25 cellular contexts compared by ENCODE assay signal in genomic region chr6:3634417-3634816, GRCh38.
A peak's percentile ranks its signal among the peaks of the same experiment; 100 is the strongest.
DNase-seq lines count a peak whose midpoint lies in the region; ATAC-seq, FAIRE-seq and TF ChIP-seq lines count a peak whose summit lies in the region.
"Had no signal": no experiment of that assay in that cellular context is flagged by ENCODE, and none has a peak within 500 bp of the region (broad histone marks: within the 10 kb centered on the region; RNA-seq: fewer than 3 reads in every experiment).

No MANE protein-coding gene starts in this region.

- intact Hi-C loops in K562 (cut with micrococcal nuclease), result no loop called here
- intact Hi-C loops in HepG2 (cut with micrococcal nuclease; ENCODE audit: unreplicated experiment), result no loop called here
- intact Hi-C loops in right lobe of liver (cut with DNase I), result no loop called here

- H4K20me1 ChIP-seq in K562 (replicated peaks; ENCODE audit: control insufficient read depth, insufficient read depth, low read length) (no peaks in the 10 kb centered on the region), HepG2 (ENCODE audit: insufficient read depth, low read length) (no peaks in the 10 kb centered on the region)
- H4K20me1 ChIP-seq: BLaER1 treated with 17β-estradiol and CSF1 and Interleukin-3, amounts not matched to agents 10 nM and 100 nM had no signal

- CTCF ChIA-PET in K562 (lab: Yijun Ruan, JAX; ENCODE audit: low intra/inter-chr PET ratio) (no interaction called here), HepG2 (lab: Yijun Ruan, JAX; ENCODE audit: low intra/inter-chr PET ratio, low total read pairs) (no interaction called here)

- H3K36me3 ChIP-seq in K562 (ENCODE audit: control insufficient read depth, insufficient read depth, low read length), result no peaks in the 10 kb centered on the region
- no peaks in the 10 kb centered on the region for H3K36me3 ChIP-seq in HepG2 (replicated peaks in 1 of 2; ENCODE audit: control insufficient read depth in 1 of 2, insufficient read depth in 2 of 2, low read length in 2 of 2)
- H3K36me3 ChIP-seq in right lobe of liver, result no peaks in the 10 kb centered on the region
- H3K36me3 ChIP-seq: BLaER1 treated with 17β-estradiol and CSF1 and Interleukin-3, amounts not matched to agents 10 nM and 100 nM had no signal

- H3K9ac ChIP-seq in K562 (ENCODE audit: insufficient read depth in 1 of 2, low read depth in 2 of 2, low read length in 2 of 2) (no peak overlapping the region), HepG2 (ENCODE audit: insufficient read depth, low read depth, low read length) (no peak overlapping the region)
- H3K9ac ChIP-seq: BLaER1 treated with 17β-estradiol and CSF1 and Interleukin-3, amounts not matched to agents 10 nM and 100 nM had no signal

- H3K4me3 ChIP-seq in K562 (no peak overlapping the region), HepG2 (replicated peaks in 1 of 3; ENCODE audit: insufficient read depth in 1 of 3, low read depth in 2 of 3, low read length in 3 of 3) (no peak overlapping the region), right lobe of liver (no peak overlapping the region)
- H3K4me3 ChIP-seq: BLaER1 treated with 17β-estradiol and CSF1 and Interleukin-3, amounts not matched to agents 10 nM and 100 nM; GM12878 had no signal

- no peak overlapping the region for H3K27ac ChIP-seq in K562 (ENCODE audit: extremely low read depth, low read depth, low read length)
- no peak overlapping the region for H3K27ac ChIP-seq in HepG2 (ENCODE audit: extremely low read length, insufficient read depth, low read length)
- H3K27ac ChIP-seq in right lobe of liver, result no peak overlapping the region
- H3K27ac ChIP-seq: BLaER1 treated with 17β-estradiol and CSF1 and Interleukin-3, amounts not matched to agents 10 nM and 100 nM; C4-2B had no signal

- H3K9me1 ChIP-seq in K562 (ENCODE audit: control insufficient read depth, insufficient read depth, low read length), result no peaks in the 10 kb centered on the region

- peaks cover 4% of the 10 kb centered on the region in 2 experiments; a peak in 3 of 5 replicates for H3K4me1 ChIP-seq in K562 (replicated peaks in 1 of 2; ENCODE audit: control insufficient read depth in 2 of 2, insufficient read depth in 2 of 2, low read length in 2 of 2)
- H3K4me1 ChIP-seq in HepG2 (ENCODE audit: insufficient read depth, low read length), result 0 out of 2 replicates have a peak, but pooled peaks cover 4% of the 10 kb centered on the region
- H3K4me1 ChIP-seq in right lobe of liver, result peaks cover 0 to 7% (median 0%) of the 10 kb centered on the region in 4 donors
- H3K4me1 ChIP-seq: Caco-2 had no signal

- H3K27me3 ChIP-seq in K562 (ENCODE audit: control insufficient read depth in 2 of 2, insufficient read depth in 2 of 2, low read length in 2 of 2) (peaks cover 12 to 15% of the 10 kb centered on the region in 2 experiments), HepG2 (ENCODE audit: control insufficient read depth in 1 of 2, insufficient read depth in 2 of 2, low read length in 2 of 2) (0 out of 5 replicates have a peak, but pooled peaks cover 0 to 12% of the 10 kb centered on the region in 2 experiments), right lobe of liver (no peaks in the 10 kb centered on the region)
- H3K27me3 ChIP-seq: BLaER1 treated with 17β-estradiol and CSF1 and Interleukin-3, amounts not matched to agents 10 nM and 100 nM had no signal

- H3K4me2 ChIP-seq in K562 (ENCODE audit: insufficient read depth, low read length), result no peak overlapping the region
- H3K4me2 ChIP-seq in HepG2 (ENCODE audit: low read depth, low read length), result no peak overlapping the region
- H3K4me2 ChIP-seq: BLaER1 treated with 17β-estradiol and CSF1 and Interleukin-3, amounts not matched to agents 10 nM and 100 nM had no signal

- H3K9me3 ChIP-seq in K562 (replicated peaks; ENCODE audit: control insufficient read depth, insufficient read depth, low read depth, low read length), result no peaks in the 10 kb centered on the region; the same call in 1 of the 2 replicates
- no peaks in the 10 kb centered on the region for H3K9me3 ChIP-seq in HepG2 (ENCODE audit: low read length)
- no peaks in the 10 kb centered on the region for H3K9me3 ChIP-seq in right lobe of liver
- H3K9me3 ChIP-seq: Caco-2 had no signal

- no peak overlapping the region for H2AFZ ChIP-seq in K562 (ENCODE audit: low read depth, low read length)
- no peak overlapping the region for H2AFZ ChIP-seq in HepG2 (ENCODE audit: low read length)

- H3K79me2 ChIP-seq in K562 (ENCODE audit: control insufficient read depth, insufficient read depth, low read length) (no peaks in the 10 kb centered on the region), HepG2 (ENCODE audit: insufficient read depth, low read length) (no peaks in the 10 kb centered on the region)

- in situ Hi-C loops in K562 (cut with MboI) (no loop called here), HepG2 (cut with HindIII; ENCODE audit: extremely low pct_ligation_motif_present, low pct_unique_long_range_greater_than_20kb) (no loop called here)

- no peak for TF ChIP-seq CTCF in K562 (IDR thresholded peaks at IDR 0.05 in 2 of 3, conservative IDR thresholded peaks at IDR 0.05 in 1 of 3; ENCODE audit: insufficient read depth in 2 of 3, low read depth in 1 of 3, low read length in 3 of 3)
- TF ChIP-seq CTCF in HepG2 (CRISPR knock-in tag; IDR thresholded peaks at IDR 0.05), result no peak
- no peak for TF ChIP-seq CTCF in right lobe of liver (IDR thresholded peaks at IDR 0.05)

- POLR2A ChIA-PET in K562 (lab: Yijun Ruan, JAX), result no interaction called here
- POLR2A ChIA-PET in HepG2 (lab: Yijun Ruan, JAX), result no interaction called here

- no peak for TF ChIP-seq RAD21 in K562 (CRISPR knock-in tag; conservative IDR thresholded peaks at IDR 0.05 in 1 of 2, IDR thresholded peaks at IDR 0.05 in 1 of 2)
- TF ChIP-seq RAD21 in HepG2 (CRISPR knock-in tag; IDR thresholded peaks at IDR 0.05), result no peak

- no peak for ATAC-seq in K562
- ATAC-seq in HepG2, result no peak
- ATAC-seq in right lobe of liver, result peak; percentile 39 to 81 (median 53)
- ATAC-seq in HG02840 (IDR thresholded peaks at IDR 0.05; ENCODE audit: low FRiP score, unreplicated experiment), result no peak
- no peak for ATAC-seq in HG02970 (IDR thresholded peaks at IDR 0.05; ENCODE audit: low FRiP score, unreplicated experiment)
- ATAC-seq: CD8-positive, alpha-beta T cell; GM12878 had no signal

- no peak for FAIRE-seq in K562 (lab: Jason Lieb, UNC)
- FAIRE-seq in HepG2 (lab: Jason Lieb, UNC), result no peak
- FAIRE-seq: D721Med, GM12878, GM12892, GM18507 had no signal

- 4% methylated on average over 3 of the region's 3 CpGs for WGBS in K562 (ENCODE audit: insufficient coverage, low coverage, missing lambda C conversion rate)
- WGBS in HepG2 (ENCODE audit: low lambda C conversion rate), result 10% methylated on average over 3 of the region's 3 CpGs
- 21% methylated on average over 3 of the region's 3 CpGs for WGBS in right lobe of liver (ENCODE audit: insufficient coverage, low coverage, low lambda C conversion rate, missing lambda C conversion rate)

- no TSS peak for BruUV-seq in K562 (replicated peaks; lab: Mats Ljungman, UMichigan)
- BruUV-seq in HepG2 (replicated peaks; lab: Mats Ljungman, UMichigan), result no TSS peak

- TF ChIP-seq POLR2A in K562 (conservative IDR thresholded peaks at IDR 0.05), result no peak
- no peak for TF ChIP-seq POLR2A in HepG2 (IDR thresholded peaks at IDR 0.05; ENCODE audit: insufficient read depth in 1 of 2, low read depth in 2 of 2, low read length in 2 of 2)
- no peak for TF ChIP-seq POLR2A in right lobe of liver (IDR thresholded peaks at IDR 0.05)

- no peak for TF ChIP-seq EP300 in K562 (IDR thresholded peaks at IDR 0.05; ENCODE audit: low read length)
- TF ChIP-seq EP300 in HepG2 (IDR thresholded peaks at IDR 0.05; ENCODE audit: low read depth in 2 of 2, low read length in 2 of 2), result no peak
- TF ChIP-seq EP300 in HepG2 (CRISPR knock-in tag; IDR thresholded peaks at IDR 0.05; ENCODE audit: borderline replicate concordance), result no peak

- no peak for DNase-seq in K562 (ENCODE audit: extremely low read depth in 1 of 4, low spot score in 3 of 4)
- DNase-seq in HepG2 (ENCODE audit: low spot score), result no peak
- no peak for DNase-seq in right lobe of liver
- no peak for DNase-seq in NCI-H69 (lab: John Stamatoyannopoulos, UW)
- DNase-seq in retina, result no peak
- DNase-seq: 8988T; ACHN; AML-193; Caco-2; Calu3; CD4-positive, alpha-beta T cell; CD8-positive, alpha-beta T cell; DMS53; DMS79; DND-41; EL; GDM1 had no signal

TF ChIP-seq in K562, 482 proteins besides CTCF, POLR2A, EP300 and RAD21 (continues in another document):
- no peak for TF ChIP-seq SFPQ (IDR thresholded peaks at IDR 0.05; ENCODE audit: low read depth, low read length)
- no peak for TF ChIP-seq TCFL5 (CRISPR knock-in tag; conservative IDR thresholded peaks at IDR 0.05)

TF ChIP-seq in HepG2, 621 proteins besides CTCF, POLR2A, EP300 and RAD21:
- peak; percentile 18; the same call in 1 of the 2 replicates for TF ChIP-seq CEBPG (CRISPR knock-in tag; IDR thresholded peaks at IDR 0.05)
- 0 out of 4 replicates have a peak, but pooled peaks have one; percentile 8 to 34 for TF ChIP-seq MAFK (conservative IDR thresholded peaks at IDR 0.05 in 1 of 2, IDR thresholded peaks at IDR 0.05 in 1 of 2; ENCODE audit: low read length in 2 of 2)
- 0 out of 2 replicates have a peak, but pooled peaks have one; percentile 33 for TF ChIP-seq MAFF (IDR thresholded peaks at IDR 0.05; ENCODE audit: low read depth, low read length)
- peak; percentile 12; the same call in 1 of the 2 replicates for TF ChIP-seq HNF4G (IDR thresholded peaks at IDR 0.05; ENCODE audit: borderline replicate concordance, low read depth, low read length)
- TF ChIP-seq HNF4G (CRISPR knock-in tag; IDR thresholded peaks at IDR 0.05; ENCODE audit: borderline replicate concordance, low read depth), result no peak
- 0 out of 2 replicates have a peak, but pooled peaks have one; percentile 21 for TF ChIP-seq HNF4A (CRISPR knock-in tag; IDR thresholded peaks at IDR 0.05)
- TF ChIP-seq POLR2AphosphoS5 (IDR thresholded peaks at IDR 0.05; ENCODE audit: low read depth, low read length), result no peak
- TF ChIP-seq CEBPB (IDR thresholded peaks at IDR 0.05; ENCODE audit: borderline replicate concordance, low read depth, low read length), result peak; percentile 52; the same call in 1 of the 2 replicates
- TF ChIP-seq SRSF9 (IDR thresholded peaks at IDR 0.05; ENCODE audit: borderline replicate concordance, insufficient read depth, low read depth, low read length, poor library complexity, severe bottlenecking), result no peak

Comparison
In these comparisons a context has a peak if more than half of its experiments do, and no peak if none do; other contexts are left out.
1. ATAC-seq: peak in right lobe of liver (4 of 4); none in K562 (single experiment), HepG2 (single experiment), HG02840 (single experiment) and HG02970 (single experiment).
2. Of the 241 proteins assayed by ChIP-seq in both HepG2 and K562: peak only in HepG2: CEBPG, MAFF and MAFK; only in K562: none; in both: CEBPB; in neither: 237.